ENCODE assay signal across 8 cellular contexts in genomic region chr15:92655178-92655995, GRCh38. TPM values are rescaled to one million over a fixed set of nuclear protein-coding genes. Genes with fewer than 3 reads are reported as not detected.
A peak's percentile ranks its signal among the peaks of the same experiment; 100 is the strongest.
DNase-seq lines count a peak whose midpoint lies in the region; ATAC-seq, FAIRE-seq and TF ChIP-seq lines count a peak whose summit lies in the region.

Gene FAM174B, minus strand, starts transcription at chr15:92655775.

- H3K4me1 ChIP-seq in heart right ventricle: peaks cover 8 to 48% (median 16%) of the 10 kb centered on the region in 9 donors

- peak; percentile 53 for DNase-seq in D721Med (ENCODE audit: insufficient read length, low spot score)
- peak; percentile 1 for DNase-seq in NCI-H146 treated with DMSO at 0.1 percent for 48 hours (lab: John Stamatoyannopoulos, UW; ENCODE audit: unreplicated experiment)
- DNase-seq in heart right ventricle: peak; percentile 21 to 57
- DNase-seq in progenitor cell of endocrine pancreas (ENCODE audit: low spot score, unreplicated experiment): peak; percentile 45
- DNase-seq in kidney glomerular epithelial cell (lab: John Stamatoyannopoulos, UW): no peak

- peaks cover 0 to 3% (median 0%) of the 10 kb centered on the region in 11 donors for H3K9me3 ChIP-seq in heart right ventricle

- no peak for TF ChIP-seq CTCF in D721Med (IDR thresholded peaks at IDR 0.05; ENCODE audit: insufficient read depth, missing control alignments)
- TF ChIP-seq CTCF in heart right ventricle (IDR thresholded peaks at IDR 0.05): no peak
- peak; percentile 30 for TF ChIP-seq CTCF in progenitor cell of endocrine pancreas (IDR thresholded peaks at IDR 0.05; ENCODE audit: unreplicated experiment)

- H3K36me3 Mint-ChIP-seq in activated T-helper 17 cell treated with anti-CD3 and anti-CD28 coated beads, Interleukin-2, amount 50 U/mL, for 72 hours (ENCODE audit: low read depth): peaks cover 5% of the 10 kb centered on the region
- peaks cover 6% of the 10 kb centered on the region for H3K36me3 Mint-ChIP-seq in progenitor cell of endocrine pancreas (ENCODE audit: insufficient read depth)

- 1 to 2% methylated on average over 96 to 100 of the region's 100 CpGs for WGBS in heart right ventricle, 2 donors

- H3K9me3 Mint-ChIP-seq in activated T-helper 17 cell treated with anti-CD3 and anti-CD28 coated beads, Interleukin-2, amount 50 U/mL, for 72 hours: peaks cover 4% of the 10 kb centered on the region
- peaks cover 4% of the 10 kb centered on the region for H3K9me3 Mint-ChIP-seq in progenitor cell of endocrine pancreas (ENCODE audit: low read depth)

- peak within 1 kb of the TSS; percentile 67 for H3K4me3 Mint-ChIP-seq in activated T-helper 17 cell treated with anti-CD3 and anti-CD28 coated beads, Interleukin-2, amount 50 U/mL, for 72 hours
- H3K4me3 Mint-ChIP-seq in progenitor cell of endocrine pancreas (ENCODE audit: low read depth): peak within 1 kb of the TSS; percentile 82

- no peak within 1 kb of the TSS for H3K27ac Mint-ChIP-seq in activated T-helper 17 cell treated with anti-CD3 and anti-CD28 coated beads, Interleukin-2, amount 50 U/mL, for 72 hours
- H3K27ac Mint-ChIP-seq in progenitor cell of endocrine pancreas: peak within 1 kb of the TSS; percentile 80

- H3K4me1 Mint-ChIP-seq in activated T-helper 17 cell treated with anti-CD3 and anti-CD28 coated beads, Interleukin-2, amount 50 U/mL, for 72 hours: no peaks in the 10 kb centered on the region
- peaks cover 17% of the 10 kb centered on the region for H3K4me1 Mint-ChIP-seq in progenitor cell of endocrine pancreas (ENCODE audit: low read depth)

- H3K27me3 Mint-ChIP-seq in activated T-helper 17 cell treated with anti-CD3 and anti-CD28 coated beads, Interleukin-2, amount 50 U/mL, for 72 hours: peaks cover 36% of the 10 kb centered on the region
- H3K27me3 Mint-ChIP-seq in progenitor cell of endocrine pancreas: peaks cover 11% of the 10 kb centered on the region

- peak within 1 kb of the TSS in 4 of 10 donors; percentile 11 to 63 (median 56) for H3K27ac ChIP-seq in heart right ventricle

- H3K27me3 ChIP-seq in heart right ventricle: peaks cover 0 to 35% (median 0%) of the 10 kb centered on the region in 7 donors

- FAIRE-seq in D721Med (lab: Jason Lieb, UNC): no peak

- H3K36me3 ChIP-seq in heart right ventricle: peaks cover 0 to 2% (median 0%) of the 10 kb centered on the region in 9 donors

- intact Hi-C loops in heart right ventricle (cut with DNase I): loop anchor here in 1 of 10 donors (5.0 kb wide), 1 partner anchor 38 kb away; no protein-coding TSS in a partner anchor

- peak within 1 kb of the TSS; percentile 40 to 71 (median 60) for H3K4me3 ChIP-seq in heart right ventricle

- ATAC-seq in GM21360 (IDR thresholded peaks at IDR 0.05; ENCODE audit: unreplicated experiment): peak; percentile 62
- ATAC-seq in activated T-helper 17 cell treated with anti-CD3 and anti-CD28 coated beads, Interleukin-2, amount 50 U/mL, for 72 hours (replicated peaks): peak; percentile 74
- ATAC-seq in heart right ventricle: peak; percentile 57 to 84 (median 74)
- no peak for ATAC-seq in HG02970 (IDR thresholded peaks at IDR 0.05; ENCODE audit: low FRiP score, unreplicated experiment)

RNA-seq across cellular contexts. Expression of gene FAM174B, which starts in this region (rescaled TPM):
- total RNA-seq in activated T-helper 17 cell treated with anti-CD3 and anti-CD28 coated beads, Interleukin-2, amount 50 U/mL, for 72 hours: 1 to 10 TPM; 5.7 to 7.0 TPM
- total RNA-seq in heart right ventricle (10 to 100 TPM in 7 of 10 donors, 1 to 10 TPM in 3; 7.7 to 16.9 (median 10.9) TPM), progenitor cell of endocrine pancreas (33.4 and 37.0 TPM in 2 replicates)
- polyA plus RNA-seq in heart right ventricle: 10 to 100 TPM in 1 of 2 donors, 1 to 10 TPM in 1; 6.1 to 10.9 TPM
